In the genomic region with DNA sequence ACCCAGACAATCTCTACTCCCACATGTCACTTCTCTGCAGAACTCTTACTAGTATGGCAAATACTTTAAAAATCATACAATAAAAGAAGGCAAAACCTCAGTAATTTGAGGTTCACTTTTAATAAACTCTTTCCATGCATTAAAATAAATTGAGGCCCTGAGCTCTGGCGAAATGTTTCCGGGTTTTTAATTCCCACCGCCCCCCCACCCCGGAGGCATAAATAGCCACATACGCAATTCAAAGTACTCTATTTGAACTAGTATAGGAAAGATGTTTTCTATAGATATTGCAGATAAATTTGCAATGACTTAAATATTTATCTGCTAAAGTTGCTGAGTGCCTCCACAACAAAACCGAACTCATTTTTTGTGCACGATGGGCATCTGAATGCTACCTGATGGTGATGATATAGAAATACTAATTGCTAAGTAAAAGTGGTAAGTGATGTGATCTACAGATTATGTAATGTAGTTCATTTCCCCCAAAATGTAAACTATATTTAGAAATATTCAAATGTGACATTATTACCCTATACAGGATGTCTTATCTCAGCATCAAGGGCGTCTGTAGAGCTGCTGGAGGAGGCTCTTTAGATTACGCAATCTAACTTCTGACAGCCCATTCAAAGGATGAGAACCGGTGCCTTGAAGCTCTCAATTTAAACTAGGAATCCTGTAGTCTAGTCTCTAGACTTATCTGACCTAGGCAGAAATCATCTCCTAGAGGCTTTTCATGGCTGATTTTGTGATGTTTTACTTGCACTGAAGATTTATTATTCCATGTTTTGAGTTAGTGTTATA, we compare ENCODE assay signal across 1 cellular context.
TF ChIP-seq lines count a peak whose summit lies in the region.

No MANE protein-coding gene starts in this region.

TF ChIP-seq in K562, 482 proteins besides CTCF, POLR2A, EP300 and RAD21 (continued from another document and continues in another):
- TF ChIP-seq, protein P1, sequence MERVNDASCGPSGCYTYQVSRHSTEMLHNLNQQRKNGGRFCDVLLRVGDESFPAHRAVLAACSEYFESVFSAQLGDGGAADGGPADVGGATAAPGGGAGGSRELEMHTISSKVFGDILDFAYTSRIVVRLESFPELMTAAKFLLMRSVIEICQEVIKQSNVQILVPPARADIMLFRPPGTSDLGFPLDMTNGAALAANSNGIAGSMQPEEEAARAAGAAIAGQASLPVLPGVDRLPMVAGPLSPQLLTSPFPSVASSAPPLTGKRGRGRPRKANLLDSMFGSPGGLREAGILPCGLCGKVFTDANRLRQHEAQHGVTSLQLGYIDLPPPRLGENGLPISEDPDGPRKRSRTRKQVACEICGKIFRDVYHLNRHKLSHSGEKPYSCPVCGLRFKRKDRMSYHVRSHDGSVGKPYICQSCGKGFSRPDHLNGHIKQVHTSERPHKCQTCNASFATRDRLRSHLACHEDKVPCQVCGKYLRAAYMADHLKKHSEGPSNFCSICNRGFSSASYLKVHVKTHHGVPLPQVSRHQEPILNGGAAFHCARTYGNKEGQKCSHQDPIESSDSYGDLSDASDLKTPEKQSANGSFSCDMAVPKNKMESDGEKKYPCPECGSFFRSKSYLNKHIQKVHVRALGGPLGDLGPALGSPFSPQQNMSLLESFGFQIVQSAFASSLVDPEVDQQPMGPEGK (CRISPR knock-in tag; IDR thresholded peaks at IDR 0.05; ENCODE audit: borderline replicate concordance) = peak; percentile 94; the same call in 1 of the 2 replicates
- no peak for TF ChIP-seq ZNF165 (CRISPR knock-in tag; IDR thresholded peaks at IDR 0.05; ENCODE audit: borderline replicate concordance)
- TF ChIP-seq, protein P2, sequence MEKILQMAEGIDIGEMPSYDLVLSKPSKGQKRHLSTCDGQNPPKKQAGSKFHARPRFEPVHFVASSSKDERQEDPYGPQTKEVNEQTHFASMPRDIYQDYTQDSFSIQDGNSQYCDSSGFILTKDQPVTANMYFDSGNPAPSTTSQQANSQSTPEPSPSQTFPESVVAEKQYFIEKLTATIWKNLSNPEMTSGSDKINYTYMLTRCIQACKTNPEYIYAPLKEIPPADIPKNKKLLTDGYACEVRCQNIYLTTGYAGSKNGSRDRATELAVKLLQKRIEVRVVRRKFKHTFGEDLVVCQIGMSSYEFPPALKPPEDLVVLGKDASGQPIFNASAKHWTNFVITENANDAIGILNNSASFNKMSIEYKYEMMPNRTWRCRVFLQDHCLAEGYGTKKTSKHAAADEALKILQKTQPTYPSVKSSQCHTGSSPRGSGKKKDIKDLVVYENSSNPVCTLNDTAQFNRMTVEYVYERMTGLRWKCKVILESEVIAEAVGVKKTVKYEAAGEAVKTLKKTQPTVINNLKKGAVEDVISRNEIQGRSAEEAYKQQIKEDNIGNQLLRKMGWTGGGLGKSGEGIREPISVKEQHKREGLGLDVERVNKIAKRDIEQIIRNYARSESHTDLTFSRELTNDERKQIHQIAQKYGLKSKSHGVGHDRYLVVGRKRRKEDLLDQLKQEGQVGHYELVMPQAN (IDR thresholded peaks at IDR 0.05; ENCODE audit: borderline replicate concordance) = no peak
- no peak for TF ChIP-seq RUNX1 (IDR thresholded peaks at IDR 0.05; ENCODE audit: low read depth)
- TF ChIP-seq TAL1 (IDR thresholded peaks at IDR 0.05) = peak; percentile 63
- TF ChIP-seq, protein P3, sequence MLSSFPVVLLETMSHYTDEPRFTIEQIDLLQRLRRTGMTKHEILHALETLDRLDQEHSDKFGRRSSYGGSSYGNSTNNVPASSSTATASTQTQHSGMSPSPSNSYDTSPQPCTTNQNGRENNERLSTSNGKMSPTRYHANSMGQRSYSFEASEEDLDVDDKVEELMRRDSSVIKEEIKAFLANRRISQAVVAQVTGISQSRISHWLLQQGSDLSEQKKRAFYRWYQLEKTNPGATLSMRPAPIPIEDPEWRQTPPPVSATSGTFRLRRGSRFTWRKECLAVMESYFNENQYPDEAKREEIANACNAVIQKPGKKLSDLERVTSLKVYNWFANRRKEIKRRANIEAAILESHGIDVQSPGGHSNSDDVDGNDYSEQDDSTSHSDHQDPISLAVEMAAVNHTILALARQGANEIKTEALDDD (IDR thresholded peaks at IDR 0.05) = peak; percentile 95
- 0 out of 2 replicates have a peak, but pooled peaks have one; percentile 39 for TF ChIP-seq FOSL1 (tag; conservative IDR thresholded peaks at IDR 0.05)
- peak; percentile 37; the same call in 1 of the 2 replicates for TF ChIP-seq ZSCAN32 (CRISPR knock-in tag; IDR thresholded peaks at IDR 0.05)
- TF ChIP-seq MIER1 (IDR thresholded peaks at IDR 0.05; ENCODE audit: low read depth) = no peak
- TF ChIP-seq XRCC3 (IDR thresholded peaks at IDR 0.05) = no peak
- TF ChIP-seq, protein P4, sequence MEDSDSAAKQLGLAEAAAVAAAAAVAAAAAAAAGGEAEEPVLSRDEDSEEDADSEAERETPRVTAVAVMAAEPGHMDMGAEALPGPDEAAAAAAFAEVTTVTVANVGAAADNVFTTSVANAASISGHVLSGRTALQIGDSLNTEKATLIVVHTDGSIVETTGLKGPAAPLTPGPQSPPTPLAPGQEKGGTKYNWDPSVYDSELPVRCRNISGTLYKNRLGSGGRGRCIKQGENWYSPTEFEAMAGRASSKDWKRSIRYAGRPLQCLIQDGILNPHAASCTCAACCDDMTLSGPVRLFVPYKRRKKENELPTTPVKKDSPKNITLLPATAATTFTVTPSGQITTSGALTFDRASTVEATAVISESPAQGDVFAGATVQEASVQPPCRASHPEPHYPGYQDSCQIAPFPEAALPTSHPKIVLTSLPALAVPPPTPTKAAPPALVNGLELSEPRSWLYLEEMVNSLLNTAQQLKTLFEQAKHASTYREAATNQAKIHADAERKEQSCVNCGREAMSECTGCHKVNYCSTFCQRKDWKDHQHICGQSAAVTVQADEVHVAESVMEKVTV (CRISPR knock-in tag; IDR thresholded peaks at IDR 0.05) = 0 out of 2 replicates have a peak, but pooled peaks have one; percentile 10
- TF ChIP-seq, protein P5, sequence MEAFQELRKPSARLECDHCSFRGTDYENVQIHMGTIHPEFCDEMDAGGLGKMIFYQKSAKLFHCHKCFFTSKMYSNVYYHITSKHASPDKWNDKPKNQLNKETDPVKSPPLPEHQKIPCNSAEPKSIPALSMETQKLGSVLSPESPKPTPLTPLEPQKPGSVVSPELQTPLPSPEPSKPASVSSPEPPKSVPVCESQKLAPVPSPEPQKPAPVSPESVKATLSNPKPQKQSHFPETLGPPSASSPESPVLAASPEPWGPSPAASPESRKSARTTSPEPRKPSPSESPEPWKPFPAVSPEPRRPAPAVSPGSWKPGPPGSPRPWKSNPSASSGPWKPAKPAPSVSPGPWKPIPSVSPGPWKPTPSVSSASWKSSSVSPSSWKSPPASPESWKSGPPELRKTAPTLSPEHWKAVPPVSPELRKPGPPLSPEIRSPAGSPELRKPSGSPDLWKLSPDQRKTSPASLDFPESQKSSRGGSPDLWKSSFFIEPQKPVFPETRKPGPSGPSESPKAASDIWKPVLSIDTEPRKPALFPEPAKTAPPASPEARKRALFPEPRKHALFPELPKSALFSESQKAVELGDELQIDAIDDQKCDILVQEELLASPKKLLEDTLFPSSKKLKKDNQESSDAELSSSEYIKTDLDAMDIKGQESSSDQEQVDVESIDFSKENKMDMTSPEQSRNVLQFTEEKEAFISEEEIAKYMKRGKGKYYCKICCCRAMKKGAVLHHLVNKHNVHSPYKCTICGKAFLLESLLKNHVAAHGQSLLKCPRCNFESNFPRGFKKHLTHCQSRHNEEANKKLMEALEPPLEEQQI (IDR thresholded peaks at IDR 0.05) = peak; percentile 49; the same call in 1 of the 2 replicates
- TF ChIP-seq, protein P6, sequence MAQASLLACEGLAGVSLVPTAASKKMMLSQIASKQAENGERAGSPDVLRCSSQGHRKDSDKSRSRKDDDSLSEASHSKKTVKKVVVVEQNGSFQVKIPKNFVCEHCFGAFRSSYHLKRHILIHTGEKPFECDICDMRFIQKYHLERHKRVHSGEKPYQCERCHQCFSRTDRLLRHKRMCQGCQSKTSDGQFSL (CRISPR knock-in tag; IDR thresholded peaks at IDR 0.05) = peak; percentile 60; the same call in 1 of the 2 replicates
- TF ChIP-seq, protein P6 (tag; IDR thresholded peaks at IDR 0.05) = peak in 1 of 2 experiments; percentile 89; a peak in 2 of 4 replicates
- TF ChIP-seq, protein P7, sequence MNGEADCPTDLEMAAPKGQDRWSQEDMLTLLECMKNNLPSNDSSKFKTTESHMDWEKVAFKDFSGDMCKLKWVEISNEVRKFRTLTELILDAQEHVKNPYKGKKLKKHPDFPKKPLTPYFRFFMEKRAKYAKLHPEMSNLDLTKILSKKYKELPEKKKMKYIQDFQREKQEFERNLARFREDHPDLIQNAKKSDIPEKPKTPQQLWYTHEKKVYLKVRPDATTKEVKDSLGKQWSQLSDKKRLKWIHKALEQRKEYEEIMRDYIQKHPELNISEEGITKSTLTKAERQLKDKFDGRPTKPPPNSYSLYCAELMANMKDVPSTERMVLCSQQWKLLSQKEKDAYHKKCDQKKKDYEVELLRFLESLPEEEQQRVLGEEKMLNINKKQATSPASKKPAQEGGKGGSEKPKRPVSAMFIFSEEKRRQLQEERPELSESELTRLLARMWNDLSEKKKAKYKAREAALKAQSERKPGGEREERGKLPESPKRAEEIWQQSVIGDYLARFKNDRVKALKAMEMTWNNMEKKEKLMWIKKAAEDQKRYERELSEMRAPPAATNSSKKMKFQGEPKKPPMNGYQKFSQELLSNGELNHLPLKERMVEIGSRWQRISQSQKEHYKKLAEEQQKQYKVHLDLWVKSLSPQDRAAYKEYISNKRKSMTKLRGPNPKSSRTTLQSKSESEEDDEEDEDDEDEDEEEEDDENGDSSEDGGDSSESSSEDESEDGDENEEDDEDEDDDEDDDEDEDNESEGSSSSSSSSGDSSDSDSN (IDR thresholded peaks at IDR 0.05; ENCODE audit: borderline replicate concordance in 1 of 2, low read depth in 2 of 2, low read length in 2 of 2) = no peak
- TF ChIP-seq SAFB (IDR thresholded peaks at IDR 0.05; ENCODE audit: borderline replicate concordance, low read depth, low read length) = no peak
- peak; percentile 43 for TF ChIP-seq TCF3 (CRISPR knock-in tag; IDR thresholded peaks at IDR 0.05)
- TF ChIP-seq, protein P8, sequence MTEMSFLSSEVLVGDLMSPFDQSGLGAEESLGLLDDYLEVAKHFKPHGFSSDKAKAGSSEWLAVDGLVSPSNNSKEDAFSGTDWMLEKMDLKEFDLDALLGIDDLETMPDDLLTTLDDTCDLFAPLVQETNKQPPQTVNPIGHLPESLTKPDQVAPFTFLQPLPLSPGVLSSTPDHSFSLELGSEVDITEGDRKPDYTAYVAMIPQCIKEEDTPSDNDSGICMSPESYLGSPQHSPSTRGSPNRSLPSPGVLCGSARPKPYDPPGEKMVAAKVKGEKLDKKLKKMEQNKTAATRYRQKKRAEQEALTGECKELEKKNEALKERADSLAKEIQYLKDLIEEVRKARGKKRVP (CRISPR knock-in tag; IDR thresholded peaks at IDR 0.05) = peak; percentile 74
- TF ChIP-seq SRF (CRISPR knock-in tag; IDR thresholded peaks at IDR 0.05) = 0 out of 4 replicates have a peak, but pooled peaks of 1 of the 2 experiments have one; percentile 8
- TF ChIP-seq MECOM (CRISPR knock-in tag; IDR thresholded peaks at IDR 0.05) = peak; percentile 95
- TF ChIP-seq ZKSCAN1 (IDR thresholded peaks at IDR 0.05; ENCODE audit: low read depth, low read length) = no peak
- peak; percentile 78; the same call in 1 of the 2 replicates for TF ChIP-seq ZNF717 (CRISPR knock-in tag; IDR thresholded peaks at IDR 0.05)
- TF ChIP-seq, protein P9, sequence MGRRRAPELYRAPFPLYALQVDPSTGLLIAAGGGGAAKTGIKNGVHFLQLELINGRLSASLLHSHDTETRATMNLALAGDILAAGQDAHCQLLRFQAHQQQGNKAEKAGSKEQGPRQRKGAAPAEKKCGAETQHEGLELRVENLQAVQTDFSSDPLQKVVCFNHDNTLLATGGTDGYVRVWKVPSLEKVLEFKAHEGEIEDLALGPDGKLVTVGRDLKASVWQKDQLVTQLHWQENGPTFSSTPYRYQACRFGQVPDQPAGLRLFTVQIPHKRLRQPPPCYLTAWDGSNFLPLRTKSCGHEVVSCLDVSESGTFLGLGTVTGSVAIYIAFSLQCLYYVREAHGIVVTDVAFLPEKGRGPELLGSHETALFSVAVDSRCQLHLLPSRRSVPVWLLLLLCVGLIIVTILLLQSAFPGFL (CRISPR knock-in tag; IDR thresholded peaks at IDR 0.05) = no peak
- TF ChIP-seq NR2F6 (CRISPR knock-in tag; IDR thresholded peaks at IDR 0.05) = no peak
- no peak for TF ChIP-seq ZNF764 (CRISPR knock-in tag; IDR thresholded peaks at IDR 0.05; ENCODE audit: low read depth)
- no peak for TF ChIP-seq ZNF583 (CRISPR knock-in tag; IDR thresholded peaks at IDR 0.05)
- peak; percentile 75; the same call in 1 of the 2 replicates for TF ChIP-seq MEF2A (IDR thresholded peaks at IDR 0.05; ENCODE audit: control insufficient read depth, low read depth, low read length)
- TF ChIP-seq SNIP1 (IDR thresholded peaks at IDR 0.05; ENCODE audit: low read depth) = no peak
- peak; percentile 61 for TF ChIP-seq ZBTB17 (CRISPR knock-in tag; IDR thresholded peaks at IDR 0.05)
- no peak; the same call in 1 of the 2 replicates for TF ChIP-seq PYGO2 (tag; IDR thresholded peaks at IDR 0.05)
- TF ChIP-seq JUNB (CRISPR knock-in tag; conservative IDR thresholded peaks at IDR 0.05) = no peak
- peak; percentile 44; the same call in 1 of the 2 replicates for TF ChIP-seq SMARCE1 (IDR thresholded peaks at IDR 0.05)
- TF ChIP-seq TGIF2 (CRISPR knock-in tag; IDR thresholded peaks at IDR 0.05) = no peak
- TF ChIP-seq, protein P10, sequence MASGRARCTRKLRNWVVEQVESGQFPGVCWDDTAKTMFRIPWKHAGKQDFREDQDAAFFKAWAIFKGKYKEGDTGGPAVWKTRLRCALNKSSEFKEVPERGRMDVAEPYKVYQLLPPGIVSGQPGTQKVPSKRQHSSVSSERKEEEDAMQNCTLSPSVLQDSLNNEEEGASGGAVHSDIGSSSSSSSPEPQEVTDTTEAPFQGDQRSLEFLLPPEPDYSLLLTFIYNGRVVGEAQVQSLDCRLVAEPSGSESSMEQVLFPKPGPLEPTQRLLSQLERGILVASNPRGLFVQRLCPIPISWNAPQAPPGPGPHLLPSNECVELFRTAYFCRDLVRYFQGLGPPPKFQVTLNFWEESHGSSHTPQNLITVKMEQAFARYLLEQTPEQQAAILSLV (tag; IDR thresholded peaks at IDR 0.05) = peak; percentile 98
- no peak for TF ChIP-seq STAT5B (CRISPR knock-in tag; IDR thresholded peaks at IDR 0.05)
- TF ChIP-seq CBFA2T3 (IDR thresholded peaks at IDR 0.05) = peak; percentile 82
